14 cellular contexts compared by ENCODE assay signal in genomic region chr5:138979684-138980275, GRCh38.
DNase-seq lines count a peak whose midpoint lies in the region; ATAC-seq and TF ChIP-seq lines count a peak whose summit lies in the region.
"Had no signal": no experiment of that assay in that cellular context is flagged by ENCODE, and none has a peak within 500 bp of the region (broad histone marks: within the 10 kb centered on the region; RNA-seq: fewer than 3 reads in every experiment).

No MANE protein-coding gene starts in this region.

- no peak overlapping the region for H2AFZ ChIP-seq in H9 (ENCODE audit: low read length)
- H2AFZ ChIP-seq: PC-9 had no signal

- WGBS in H9 (ENCODE audit: extremely low coverage, insufficient read length, low lambda C conversion rate), result no CpG with 5 or more reads among the region's 5 CpGs

- H3K4me2 ChIP-seq in H9 (ENCODE audit: insufficient read depth, insufficient read length, low read length), result no peak overlapping the region
- H3K4me2 ChIP-seq: PC-9 had no signal

- H3K9me3 Mint-ChIP-seq in H9 (no peaks in the 10 kb centered on the region), T-cell (no peaks in the 10 kb centered on the region)
- H3K9me3 Mint-ChIP-seq in activated T-helper 2 cell treated with anti-CD3 and anti-CD28 coated beads, Interferon-gamma antibody, Interleukin-2, Interleukin-4, amounts not matched to agents 10 μg/mL and 5 μg/mL and 100 μg/mL, durations not matched to agents 14 hours and 24 hours and 36 hours, result no peaks in the 10 kb centered on the region
- no peaks in the 10 kb centered on the region for H3K9me3 Mint-ChIP-seq in naive thymus-derived CD8-positive, alpha-beta T cell

- H3K36me3 Mint-ChIP-seq in H9 (ENCODE audit: insufficient read depth in 1 of 3, low read depth in 3 of 3), result no peaks in the 10 kb centered on the region
- H3K36me3 Mint-ChIP-seq in T-cell, result peaks cover 5% of the 10 kb centered on the region
- H3K36me3 Mint-ChIP-seq in activated T-helper 2 cell treated with anti-CD3 and anti-CD28 coated beads, Interferon-gamma antibody, Interleukin-2, Interleukin-4, amounts not matched to agents 10 μg/mL and 5 μg/mL and 100 μg/mL, durations not matched to agents 14 hours and 24 hours and 36 hours (ENCODE audit: low read depth), result peaks cover 2% of the 10 kb centered on the region
- H3K36me3 Mint-ChIP-seq in naive thymus-derived CD8-positive, alpha-beta T cell, result peaks cover 0 to 6% (median 2%) of the 10 kb centered on the region in 3 donors

- no peak overlapping the region for H4K8ac ChIP-seq in H9 (replicated peaks; ENCODE audit: insufficient read length, low read depth, low read length)

- no peak overlapping the region for H3K18ac ChIP-seq in H9 (ENCODE audit: insufficient read length, low read depth, low read length)

- no peaks in the 10 kb centered on the region for H4K20me1 ChIP-seq in H9 (ENCODE audit: control insufficient read depth, insufficient read depth, insufficient read length)

- no peak overlapping the region for H2BK15ac ChIP-seq in H9 (ENCODE audit: low read depth, low read length)

- peaks cover 4% of the 10 kb centered on the region; the same call in 1 of the 2 replicates for H3K4me1 ChIP-seq in H9 (ENCODE audit: insufficient read depth, low read length)

- TF ChIP-seq CTCF in H9 (conservative IDR thresholded peaks at IDR 0.05), result no peak

- no peak overlapping the region for H2BK5ac ChIP-seq in H9 (ENCODE audit: insufficient read length, low read length)

- ATAC-seq in T-cell (replicated peaks in 1 of 4) (peak; percentile 61 to 90 (median 70)), GM18517 (IDR thresholded peaks at IDR 0.05; ENCODE audit: unreplicated experiment) (no peak)
- ATAC-seq in naive thymus-derived CD8-positive, alpha-beta T cell, result peak; percentile 80 to 91

- no peak overlapping the region for H3K56ac ChIP-seq in H9 (ENCODE audit: insufficient read length, low read depth, low read length)

- no peak overlapping the region for H4K91ac ChIP-seq in H9 (ENCODE audit: insufficient read length, low read depth, low read length)

- H3K23me2 ChIP-seq in H9 (ENCODE audit: insufficient read length, low read depth, low read length, poor library complexity, severe bottlenecking), result no peaks in the 10 kb centered on the region

- H2BK120ac ChIP-seq in H9 (ENCODE audit: low read depth, low read length, poor library complexity, severe bottlenecking), result no peak overlapping the region

- H3K27ac ChIP-seq in H9 (ENCODE audit: insufficient read length, low read depth, low read length), result no peak overlapping the region
- H3K27ac ChIP-seq: epithelial cell of prostate, PC-9 had no signal

- peak overlapping the region in 1 of 3 experiments; percentile 14; a peak in 2 of 7 replicates for H3K27ac Mint-ChIP-seq in H9
- peak overlapping the region; percentile 12 to 40 for H3K27ac Mint-ChIP-seq in T-cell
- peak overlapping the region; percentile 74 for H3K27ac Mint-ChIP-seq in activated T-helper 2 cell treated with anti-CD3 and anti-CD28 coated beads, Interferon-gamma antibody, Interleukin-2, Interleukin-4, amounts not matched to agents 10 μg/mL and 5 μg/mL and 100 μg/mL, durations not matched to agents 14 hours and 24 hours and 36 hours
- H3K27ac Mint-ChIP-seq in naive thymus-derived CD8-positive, alpha-beta T cell, result peak overlapping the region in 6 of 10 donors; percentile 18 to 71 (median 22)

- no peak overlapping the region for H3K9ac ChIP-seq in H9 (ENCODE audit: extremely low read depth, insufficient read length, low read length)

- H2BK12ac ChIP-seq in H9 (ENCODE audit: insufficient read length, low read depth, low read length), result no peak overlapping the region

- no peak overlapping the region for H2AK5ac ChIP-seq in H9 (ENCODE audit: insufficient read length, low read length)

- POLR2A ChIA-PET in T-cell (lab: Charles Lee), result no interaction called here
- POLR2A ChIA-PET in naive thymus-derived CD8-positive, alpha-beta T cell (lab: Charles Lee), result no interaction called here

- no peak overlapping the region for H3K14ac ChIP-seq in H9 (ENCODE audit: insufficient read depth, low read length)

- no peak overlapping the region for H3K4ac ChIP-seq in H9 (ENCODE audit: low read depth, low read length)

- intact Hi-C loops in activated T-helper 2 cell treated with anti-CD3 and anti-CD28 coated beads, Interferon-gamma antibody, Interleukin-2, Interleukin-4, amounts not matched to agents 10 μg/mL and 5 μg/mL and 100 μg/mL, durations not matched to agents 14 hours and 24 hours and 36 hours (cut with micrococcal nuclease), result loop anchor here (5.0 kb wide), 1 partner anchor 268 kb away; no protein-coding TSS in a partner anchor

- H3K4me3 Mint-ChIP-seq in H9, result no peak overlapping the region
- peak overlapping the region in 1 of 3 donors; percentile 72 for H3K4me3 Mint-ChIP-seq in T-cell
- peak overlapping the region; percentile 6 for H3K4me3 Mint-ChIP-seq in activated T-helper 2 cell treated with anti-CD3 and anti-CD28 coated beads, Interferon-gamma antibody, Interleukin-2, Interleukin-4, amounts not matched to agents 10 μg/mL and 5 μg/mL and 100 μg/mL, durations not matched to agents 14 hours and 24 hours and 36 hours (ENCODE audit: low read depth)
- peak overlapping the region in 9 of 10 donors; percentile 12 to 83 (median 58) for H3K4me3 Mint-ChIP-seq in naive thymus-derived CD8-positive, alpha-beta T cell

- H2BK20ac ChIP-seq in H9 (ENCODE audit: low read depth, low read length, poor library complexity, severe bottlenecking), result no peak overlapping the region

- H3K79me1 ChIP-seq in H9 (ENCODE audit: insufficient read depth, low read depth, low read length, poor library complexity, severe bottlenecking), result no peaks in the 10 kb centered on the region

- DNase-seq in H9, result peak; percentile 24
- peak in 26 of 34 experiments; percentile 2 to 52 (median 20) for DNase-seq in T-cell
- peak; percentile 46 for DNase-seq in activated T-helper 2 cell treated with anti-CD3 and anti-CD28 coated beads, Interferon-gamma antibody, Interleukin-2, Interleukin-4, amounts not matched to agents 10 μg/mL and 5 μg/mL and 100 μg/mL, durations not matched to agents 14 hours and 24 hours and 36 hours (ENCODE audit: low spot score)
- DNase-seq in naive thymus-derived CD8-positive, alpha-beta T cell, result peak in 7 of 10 donors; percentile 3 to 63 (median 41)
- no peak for DNase-seq in NCI-H2081 (lab: John Stamatoyannopoulos, UW)
- DNase-seq in cortex of kidney (lab: John Stamatoyannopoulos, UW), result no peak
- DNase-seq in NCI-H128 (lab: John Stamatoyannopoulos, UW; ENCODE audit: unreplicated experiment), result no peak
- DNase-seq: NCI-H1417, NCI-H446 treated with DMSO at 0.1 percent for 48 hours, PC-9, SW 1271, tibial artery had no signal

- H3K27me3 Mint-ChIP-seq in H9 (ENCODE audit: low read depth) (no peaks in the 10 kb centered on the region), T-cell (peaks cover 0 to 6% of the 10 kb centered on the region in 2 donors)
- H3K27me3 Mint-ChIP-seq in activated T-helper 2 cell treated with anti-CD3 and anti-CD28 coated beads, Interferon-gamma antibody, Interleukin-2, Interleukin-4, amounts not matched to agents 10 μg/mL and 5 μg/mL and 100 μg/mL, durations not matched to agents 14 hours and 24 hours and 36 hours (ENCODE audit: low read depth), result no peaks in the 10 kb centered on the region
- H3K27me3 Mint-ChIP-seq in naive thymus-derived CD8-positive, alpha-beta T cell, result no peaks in the 10 kb centered on the region

- H3T11ph ChIP-seq in H9 (ENCODE audit: low read length), result no peak overlapping the region

- H3K4me1 Mint-ChIP-seq in H9 (peaks cover 16 to 21% of the 10 kb centered on the region in 2 experiments), T-cell (peaks cover 34 to 42% (median 39%) of the 10 kb centered on the region in 3 donors)
- H3K4me1 Mint-ChIP-seq in activated T-helper 2 cell treated with anti-CD3 and anti-CD28 coated beads, Interferon-gamma antibody, Interleukin-2, Interleukin-4, amounts not matched to agents 10 μg/mL and 5 μg/mL and 100 μg/mL, durations not matched to agents 14 hours and 24 hours and 36 hours (ENCODE audit: low read depth), result peaks cover 55% of the 10 kb centered on the region
- H3K4me1 Mint-ChIP-seq in naive thymus-derived CD8-positive, alpha-beta T cell, result peaks cover 25 to 40% (median 35%) of the 10 kb centered on the region in 4 donors

- no peaks in the 10 kb centered on the region for H3K79me2 ChIP-seq in H9 (ENCODE audit: insufficient read depth, low read length)

- no peak overlapping the region for H3K23ac ChIP-seq in H9 (ENCODE audit: insufficient read length, low read depth, low read length)

- H3K27me3 ChIP-seq in H9 (ENCODE audit: insufficient read depth, low read length), result no peaks in the 10 kb centered on the region
- H3K27me3 ChIP-seq: tibial artery had no signal

- CTCF ChIA-PET in T-cell (lab: Charles Lee), result no interaction called here

- no peak overlapping the region for H4K5ac ChIP-seq in H9 (ENCODE audit: insufficient read length, low read depth, low read length)

- H3K9me3 ChIP-seq in H9 (ENCODE audit: control insufficient read depth, low read depth, low read length), result no peaks in the 10 kb centered on the region
- H3K9me3 ChIP-seq: tibial artery had no signal

Comparison
In these comparisons a context has a peak if more than half of its experiments do, and no peak if none do; other contexts are left out.
1. DNase-seq: peak in H9 (single experiment), T-cell (26 of 34), activated T-helper 2 cell treated with anti-CD3 and anti-CD28 coated beads, Interferon-gamma antibody, Interleukin-2, Interleukin-4, amounts not matched to agents 10 μg/mL and 5 μg/mL and 100 μg/mL, durations not matched to agents 14 hours and 24 hours and 36 hours (single experiment) and naive thymus-derived CD8-positive, alpha-beta T cell (7 of 10); none in NCI-H2081 (0 of 2), cortex of kidney (single experiment) and NCI-H128 (single experiment).
2. H3K4me3 Mint-ChIP-seq: peak in activated T-helper 2 cell treated with anti-CD3 and anti-CD28 coated beads, Interferon-gamma antibody, Interleukin-2, Interleukin-4, amounts not matched to agents 10 μg/mL and 5 μg/mL and 100 μg/mL, durations not matched to agents 14 hours and 24 hours and 36 hours (single experiment) and naive thymus-derived CD8-positive, alpha-beta T cell (9 of 10); none in H9 (0 of 2).